27 cellular contexts compared by ENCODE assay signal in the genomic region with DNA sequence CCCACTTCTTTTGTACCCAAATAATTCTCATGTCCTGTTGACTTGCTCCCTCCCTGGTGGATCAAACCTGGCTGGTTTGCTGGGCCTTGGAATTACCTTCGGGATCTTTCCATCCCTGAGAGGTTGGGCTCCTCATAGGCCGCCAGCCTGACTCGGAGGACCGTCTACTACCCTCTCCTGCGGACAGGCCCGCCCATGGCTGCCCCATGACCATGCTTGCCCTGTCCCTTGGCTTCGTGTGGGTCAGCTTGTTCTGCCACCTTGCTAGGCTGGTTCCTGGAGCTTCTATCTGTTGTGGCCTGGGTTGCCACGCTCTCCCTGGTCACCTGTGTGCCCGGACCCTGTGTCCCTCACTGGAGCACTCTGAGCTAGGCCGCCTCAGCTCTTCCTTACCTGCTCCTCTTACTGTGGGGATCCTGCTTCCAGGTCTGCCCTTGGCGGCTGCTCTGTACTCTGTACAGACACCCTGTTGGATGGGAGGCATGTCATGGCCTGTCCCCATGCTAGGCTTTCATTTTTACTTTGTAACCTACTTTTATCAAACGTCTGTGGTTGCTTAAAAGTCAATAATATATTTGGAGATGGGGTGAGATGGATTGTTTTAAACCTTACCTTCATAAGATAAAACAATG. TPM values are rescaled to one million over a fixed set of nuclear protein-coding genes. Genes with fewer than 3 reads are reported as not detected.
DNase-seq lines count a peak whose midpoint lies in the region; ATAC-seq and TF ChIP-seq lines count a peak whose summit lies in the region.
"Had no signal": no experiment of that assay in that cellular context is flagged by ENCODE, and none has a peak within 500 bp of the region (broad histone marks: within the 10 kb centered on the region; RNA-seq: fewer than 3 reads in every experiment).

No MANE protein-coding gene starts in this region.

- WGBS in mesenchymal stem cell: 96% methylated on average over 11 of the region's 12 CpGs

- peaks cover 25% of the 10 kb centered on the region for H3K4me1 Mint-ChIP-seq in activated naive CD8-positive, alpha-beta T cell (ENCODE audit: low read depth)
- peaks cover 21% of the 10 kb centered on the region for H3K4me1 Mint-ChIP-seq in activated naive CD8-positive, alpha-beta T cell treated with anti-CD3 and anti-CD28 coated beads, Interleukin-2, amount 50 U/mL, for 24 hours
- H3K4me1 Mint-ChIP-seq: stimulated activated naive B cell treated with anti-CD40 and anti-IgM and Interleukin-4, amounts not matched to agents 10 μg/mL and 1 μg/mL and 100 μg/mL, for 72 hours had no signal

- no peaks in the 10 kb centered on the region for H3K79me2 ChIP-seq in PC-9 (ENCODE audit: low read depth)

- H3K23ac ChIP-seq in mesenchymal stem cell (ENCODE audit: low read length in 2 of 2): no peak overlapping the region

- H3K9me3 Mint-ChIP-seq in activated naive CD8-positive, alpha-beta T cell (ENCODE audit: low read depth): no peaks in the 10 kb centered on the region
- no peaks in the 10 kb centered on the region for H3K9me3 Mint-ChIP-seq in activated naive CD8-positive, alpha-beta T cell treated with anti-CD3 and anti-CD28 coated beads, Interleukin-2, amount 50 U/mL, for 24 hours
- H3K9me3 Mint-ChIP-seq: activated T-helper 1 cell treated with anti-CD3 and anti-CD28 coated beads, Interleukin-12 subunit alpha, Interleukin-12 subunit beta, Interleukin-2, Interleukin-4 antibody, amounts not matched to agents 30 ng/mL and 10 ng/mL and 1 ng/mL, durations not matched to agents 14 hours and 24 hours and 36 hours had no signal

- TF ChIP-seq CTCF in epithelial cell of esophagus (IDR thresholded peaks at IDR 0.05; ENCODE audit: insufficient read depth, low read depth, low read length, missing control alignments): no peak
- no peak for TF ChIP-seq CTCF in upper lobe of right lung (IDR thresholded peaks at IDR 0.05)
- no peak for TF ChIP-seq CTCF in GM10266 (IDR thresholded peaks at IDR 0.05; ENCODE audit: control insufficient read depth, insufficient read depth, low read depth, missing control alignments)
- no peak for TF ChIP-seq CTCF in PC-9 (conservative IDR thresholded peaks at IDR 0.05)

- BruUV-seq in PC-9 (replicated peaks; lab: Mats Ljungman, UMichigan): no TSS peak

- peak overlapping the region; percentile 96 for H4K91ac ChIP-seq in mesenchymal stem cell (ENCODE audit: low read length)

- H3K36me3 ChIP-seq in mesenchymal stem cell (ENCODE audit: control insufficient read depth in 1 of 2, insufficient read depth in 2 of 2, low read depth in 1 of 2, low read length in 2 of 2) (no peaks in the 10 kb centered on the region), upper lobe of right lung (no peaks in the 10 kb centered on the region), PC-9 (ENCODE audit: low read depth) (no peaks in the 10 kb centered on the region)
- H3K36me3 ChIP-seq: ascending aorta, lower lobe of right lung, sigmoid colon had no signal

- POLR2A ChIA-PET in PC-9 (lab: Charles Lee; ENCODE audit: unreplicated experiment): no interaction called here

- no peak overlapping the region for H2BK120ac ChIP-seq in mesenchymal stem cell (ENCODE audit: low read depth, low read length)

- no peak overlapping the region for H2AFZ ChIP-seq in mesenchymal stem cell (ENCODE audit: low read depth, low read length)
- H2AFZ ChIP-seq in PC-9: no peak overlapping the region

- no peaks in the 10 kb centered on the region for H3K9me2 ChIP-seq in PC-9 (ENCODE audit: insufficient read depth)

- no peak overlapping the region for H3K27ac ChIP-seq in mesenchymal stem cell (ENCODE audit: low read length, poor library complexity, severe bottlenecking)
- no peak overlapping the region for H3K27ac ChIP-seq in upper lobe of right lung
- no peak overlapping the region for H3K27ac ChIP-seq in PC-9
- H3K27ac ChIP-seq: ascending aorta, lower lobe of right lung, sigmoid colon, SK-N-MC had no signal

- no peak overlapping the region for H3K4me3 Mint-ChIP-seq in activated naive CD8-positive, alpha-beta T cell
- H3K4me3 Mint-ChIP-seq in activated naive CD8-positive, alpha-beta T cell treated with anti-CD3 and anti-CD28 coated beads, Interleukin-2, amount 50 U/mL, for 24 hours: no peak overlapping the region
- H3K4me3 Mint-ChIP-seq: activated CD4-positive, alpha-beta memory T cell treated with anti-CD3 and anti-CD28 coated beads for 36 hours; activated T-helper 1 cell treated with anti-CD3 and anti-CD28 coated beads, Interleukin-12 subunit alpha, Interleukin-12 subunit beta, Interleukin-2, Interleukin-4 antibody, amounts not matched to agents 30 ng/mL and 10 ng/mL and 1 ng/mL, durations not matched to agents 14 hours and 24 hours and 36 hours; nephron progenitor cell; stimulated activated naive B cell treated with anti-CD40 and anti-IgM and Interleukin-4, amounts not matched to agents 10 μg/mL and 1 μg/mL and 100 μg/mL, for 72 hours had no signal

- H4K8ac ChIP-seq in mesenchymal stem cell (ENCODE audit: low read length): peak overlapping the region; percentile 4

- CTCF ChIA-PET in PC-9 (lab: Charles Lee): no interaction called here

- peak overlapping the region; percentile 17 for H3K27ac Mint-ChIP-seq in activated naive CD8-positive, alpha-beta T cell
- H3K27ac Mint-ChIP-seq in activated naive CD8-positive, alpha-beta T cell treated with anti-CD3 and anti-CD28 coated beads, Interleukin-2, amount 50 U/mL, for 24 hours: no peak overlapping the region
- H3K27ac Mint-ChIP-seq: activated CD4-positive, alpha-beta memory T cell treated with anti-CD3 and anti-CD28 coated beads for 36 hours; activated T-helper 1 cell treated with anti-CD3 and anti-CD28 coated beads, Interleukin-12 subunit alpha, Interleukin-12 subunit beta, Interleukin-2, Interleukin-4 antibody, amounts not matched to agents 30 ng/mL and 10 ng/mL and 1 ng/mL, durations not matched to agents 14 hours and 24 hours and 36 hours; nephron progenitor cell; stimulated activated naive B cell treated with anti-CD40 and anti-IgM and Interleukin-4, amounts not matched to agents 10 μg/mL and 1 μg/mL and 100 μg/mL, for 72 hours had no signal

- no peaks in the 10 kb centered on the region for H3K79me1 ChIP-seq in mesenchymal stem cell (replicated peaks; ENCODE audit: low read length, poor library complexity, severe bottlenecking)

- no peak overlapping the region for H3K9ac ChIP-seq in mesenchymal stem cell (ENCODE audit: low read length)

- H3K9me3 ChIP-seq in mesenchymal stem cell (ENCODE audit: control insufficient read depth, low read length) (peaks cover 2% of the 10 kb centered on the region), upper lobe of right lung (no peaks in the 10 kb centered on the region), PC-9 (ENCODE audit: insufficient read depth, low read depth) (no peaks in the 10 kb centered on the region)
- H3K9me3 ChIP-seq: ascending aorta, lower lobe of right lung, sigmoid colon had no signal

- H3F3A ChIP-seq in PC-9 (ENCODE audit: insufficient read depth, low read depth): no peaks in the 10 kb centered on the region

- H4K20me1 ChIP-seq in PC-9 (ENCODE audit: insufficient read depth): no peaks in the 10 kb centered on the region

- peak overlapping the region in 1 of 2 experiments; percentile 23 for H3K14ac ChIP-seq in mesenchymal stem cell (ENCODE audit: low read length in 2 of 2)

- no peak overlapping the region for H3K4me3 ChIP-seq in epithelial cell of esophagus (ENCODE audit: low read length)
- no peak overlapping the region for H3K4me3 ChIP-seq in mesenchymal stem cell (ENCODE audit: insufficient read depth in 1 of 2, low read depth in 1 of 2, low read length in 2 of 2)
- no peak overlapping the region for H3K4me3 ChIP-seq in upper lobe of right lung
- H3K4me3 ChIP-seq in PC-9: no peak overlapping the region
- H3K4me3 ChIP-seq: ascending aorta, GM12878, lower lobe of right lung, sigmoid colon, SK-N-MC had no signal

- no peaks in the 10 kb centered on the region for H3K4me1 ChIP-seq in mesenchymal stem cell (ENCODE audit: control insufficient read depth, insufficient read depth, low read depth, low read length)
- peaks cover 5% of the 10 kb centered on the region for H3K4me1 ChIP-seq in upper lobe of right lung
- H3K4me1 ChIP-seq in PC-9 (replicated peaks; ENCODE audit: insufficient read depth): peaks cover 21% of the 10 kb centered on the region
- H3K4me1 ChIP-seq: ascending aorta, lower lobe of right lung had no signal

- ATAC-seq in activated naive CD8-positive, alpha-beta T cell treated with anti-CD3 and anti-CD28 coated beads, Interleukin-2, amount 50 U/mL, for 24 hours: no peak
- peak; percentile 16 for ATAC-seq in upper lobe of right lung
- ATAC-seq: GM12878; stimulated activated naive B cell treated with anti-CD40 and anti-IgM and Interleukin-4, amounts not matched to agents 10 μg/mL and 1 μg/mL and 100 μg/mL, for 72 hours had no signal

- no peak overlapping the region for H3K4me2 ChIP-seq in mesenchymal stem cell (ENCODE audit: low read length, poor library complexity, severe bottlenecking)
- no peak overlapping the region for H3K4me2 ChIP-seq in PC-9

- peak overlapping the region; percentile 81 to 88 for H3K18ac ChIP-seq in mesenchymal stem cell (ENCODE audit: low read depth in 1 of 2, low read length in 2 of 2)

- H2AK5ac ChIP-seq in mesenchymal stem cell (ENCODE audit: low read length, severe bottlenecking): peak overlapping the region; percentile 15

- H3K4ac ChIP-seq in mesenchymal stem cell (ENCODE audit: low read depth in 1 of 2, low read length in 2 of 2): peak overlapping the region; percentile 4 to 57

- intact Hi-C loops in upper lobe of right lung (cut with DNase I): no loop called here
- intact Hi-C loops in PC-9 (cut with micrococcal nuclease; ENCODE audit: unreplicated experiment): no loop called here

- H3K27me3 ChIP-seq in mesenchymal stem cell (ENCODE audit: control insufficient read depth in 1 of 2, insufficient read depth in 1 of 2, low read length in 2 of 2) (peaks cover 0 to 42% of the 10 kb centered on the region in 2 experiments), upper lobe of right lung (no peaks in the 10 kb centered on the region), PC-9 (ENCODE audit: insufficient read depth, low read depth) (no peaks in the 10 kb centered on the region)
- H3K27me3 ChIP-seq: ascending aorta, sigmoid colon had no signal

- no peak for DNase-seq in activated naive CD8-positive, alpha-beta T cell treated with anti-CD3 and anti-CD28 coated beads, Interleukin-2, amount 50 U/mL, for 24 hours
- DNase-seq in epithelial cell of esophagus (ENCODE audit: low read depth) (peak; percentile 68), mesenchymal stem cell (no peak), upper lobe of right lung (no peak), GM10266 (ENCODE audit: extremely low spot score) (no peak), NCI-H1048 (lab: John Stamatoyannopoulos, UW) (no peak), PC-9 (no peak)
- DNase-seq: activated CD4-positive, alpha-beta memory T cell treated with anti-CD3 and anti-CD28 coated beads for 36 hours; activated CD8-positive, alpha-beta memory T cell treated with anti-CD3 and anti-CD28 coated beads, Interleukin-2, amount 50 U/mL, for 4 hours; activated naive CD4-positive, alpha-beta T cell treated with anti-CD3 and anti-CD28 coated beads, Interleukin-2, amount 50 U/mL, for 16 hours; cerebellar nuclear complex; glutamatergic neuron; kidney; lower lobe of right lung; NCI-H1105; NCI-H1930; NCI-H2227 treated with DMSO at 0.1 percent for 48 hours; NCI-H69; nephron progenitor cell; RPMI8226; sigmoid colon; stimulated activated naive B cell treated with anti-CD40 and anti-IgM and Interleukin-4, amounts not matched to agents 10 μg/mL and 1 μg/mL and 100 μg/mL, for 72 hours had no signal

- H3K36me3 Mint-ChIP-seq in activated naive CD8-positive, alpha-beta T cell: no peaks in the 10 kb centered on the region
- no peaks in the 10 kb centered on the region for H3K36me3 Mint-ChIP-seq in activated naive CD8-positive, alpha-beta T cell treated with anti-CD3 and anti-CD28 coated beads, Interleukin-2, amount 50 U/mL, for 24 hours (ENCODE audit: low read depth)
- H3K36me3 Mint-ChIP-seq: activated CD4-positive, alpha-beta memory T cell treated with anti-CD3 and anti-CD28 coated beads for 36 hours; stimulated activated naive B cell treated with anti-CD40 and anti-IgM and Interleukin-4, amounts not matched to agents 10 μg/mL and 1 μg/mL and 100 μg/mL, for 72 hours had no signal

- no peak overlapping the region for H2BK5ac ChIP-seq in mesenchymal stem cell (ENCODE audit: low read depth, low read length, poor library complexity, severe bottlenecking)

- peak overlapping the region; percentile 29 for H2BK15ac ChIP-seq in mesenchymal stem cell (ENCODE audit: low read depth, poor library complexity, severe bottlenecking)

- no peaks in the 10 kb centered on the region for H3K27me3 Mint-ChIP-seq in activated naive CD8-positive, alpha-beta T cell
- H3K27me3 Mint-ChIP-seq in activated naive CD8-positive, alpha-beta T cell treated with anti-CD3 and anti-CD28 coated beads, Interleukin-2, amount 50 U/mL, for 24 hours: peaks cover 7% of the 10 kb centered on the region

- H2BK12ac ChIP-seq in mesenchymal stem cell (ENCODE audit: low read length in 2 of 2): peak overlapping the region; percentile 3 to 95

RNA-seq across cellular contexts. Expression of gene FHL2, which starts 29.7 kb away (rescaled TPM):
- 258 TPM for polyA plus RNA-seq in mesenchymal stem cell (2013, experiment 1 of 2)
- polyA plus RNA-seq in mesenchymal stem cell (2013, experiment 2 of 2): 261 TPM
- 13.8 TPM for total RNA-seq in upper lobe of right lung
- 109 and 117 TPM in 2 replicates for total RNA-seq in PC-9 (2021)
